Comparison of ENCODE assay signal across 1 cellular context in genomic region chr11:560305-561147, GRCh38.
A peak's percentile ranks its signal among the peaks of the same experiment; 100 is the strongest.
TF ChIP-seq lines count a peak whose summit lies in the region.

Gene LMNTD2, minus strand, starts transcription at chr11:560738. Its CDS starts 22 bp downstream, at chr11:560716.
Gene RASSF7, plus strand, starts transcription at chr11:560970. Its CDS starts 799 bp downstream, at chr11:561769.

TF ChIP-seq in IMR-90, 13 proteins besides CTCF, POLR2A, EP300 and RAD21:
- TF ChIP-seq MAFK (IDR thresholded peaks at IDR 0.05; ENCODE audit: low read depth, low read length) (no peak), SMC3 (IDR thresholded peaks at IDR 0.05; ENCODE audit: low read depth, low read length) (no peak), FOS (IDR thresholded peaks at IDR 0.05; ENCODE audit: low read depth, low read length) (peak; percentile 58), USF2 (IDR thresholded peaks at IDR 0.05; ENCODE audit: low read depth, low read length) (peak; percentile 51), MXI1 (IDR thresholded peaks at IDR 0.05; ENCODE audit: borderline replicate concordance, low read depth, low read length) (0 out of 2 replicates have a peak, but pooled peaks have one; percentile 18)
